In genomic region chr17:45060382-45060823, GRCh38 we compare ENCODE assay signal across 3 cellular contexts.
TF ChIP-seq lines count a peak whose summit lies in the region.

No MANE protein-coding gene starts in this region.

TF ChIP-seq in A549, 52 proteins besides CTCF, POLR2A, EP300 and RAD21:
- no peak for TF ChIP-seq NPAS2 (CRISPR knock-in tag; IDR thresholded peaks at IDR 0.05; ENCODE audit: borderline replicate concordance)
- TF ChIP-seq PHF8 (IDR thresholded peaks at IDR 0.05; ENCODE audit: borderline replicate concordance, low read depth), result no peak; the same call in 1 of the 2 replicates
- TF ChIP-seq ESRRA (IDR thresholded peaks at IDR 0.05; ENCODE audit: borderline replicate concordance, low read length), result no peak
- TF ChIP-seq RARB (CRISPR knock-in tag; IDR thresholded peaks at IDR 0.05), result no peak
- TF ChIP-seq CHD2 (IDR thresholded peaks at IDR 0.05; ENCODE audit: low read length, partially characterized antibody), result no peak
- 0 out of 2 replicates have a peak, but pooled peaks have one; percentile 26 for TF ChIP-seq TFCP2L1 (CRISPR knock-in tag; IDR thresholded peaks at IDR 0.05)
- TF ChIP-seq BCL3 (IDR thresholded peaks at IDR 0.05), result no peak
- 0 out of 2 replicates have a peak, but pooled peaks have one; percentile 54 for TF ChIP-seq HMGXB4 (CRISPR knock-in tag; IDR thresholded peaks at IDR 0.05; ENCODE audit: borderline replicate concordance)
- 0 out of 2 replicates have a peak, but pooled peaks have one; percentile 46 for TF ChIP-seq TP53 (CRISPR knock-in tag; IDR thresholded peaks at IDR 0.05)
- no peak for TF ChIP-seq EHF (CRISPR knock-in tag; IDR thresholded peaks at IDR 0.05)
TF ChIP-seq in A549: peak in this region for 3.

TF ChIP-seq in GM12878, 131 proteins besides CTCF, POLR2A, EP300 and RAD21:
- TF ChIP-seq RB1 (IDR thresholded peaks at IDR 0.05; ENCODE audit: borderline replicate concordance) (peak; percentile 51; the same call in 1 of the 2 replicates), RUNX3 (IDR thresholded peaks at IDR 0.05; ENCODE audit: low read length) (peak; percentile 66), SMARCA5 (IDR thresholded peaks at IDR 0.05) (no peak), MLLT1 (IDR thresholded peaks at IDR 0.05) (peak; percentile 73), ZBTB33 (IDR thresholded peaks at IDR 0.05) (0 out of 2 replicates have a peak, but pooled peaks have one; percentile 21), SP1 (IDR thresholded peaks at IDR 0.05; ENCODE audit: low read depth, low read length) (no peak), CHD1 (IDR thresholded peaks at IDR 0.05; ENCODE audit: low read depth, low read length) (no peak)

TF ChIP-seq in HepG2, 621 proteins besides CTCF, POLR2A, EP300 and RAD21 (continues in another document):
- TF ChIP-seq ADNP (CRISPR knock-in tag; IDR thresholded peaks at IDR 0.05), result no peak
- TF ChIP-seq HDAC6 (IDR thresholded peaks at IDR 0.05; ENCODE audit: low read depth, low read length), result no peak
- TF ChIP-seq ZNF589 (CRISPR knock-in tag; conservative IDR thresholded peaks at IDR 0.05), result no peak
- TF ChIP-seq ARID5B (CRISPR knock-in tag; IDR thresholded peaks at IDR 0.05), result 0 out of 2 replicates have a peak, but pooled peaks have one; percentile 6
- TF ChIP-seq ZNF629 (CRISPR knock-in tag; conservative IDR thresholded peaks at IDR 0.05), result no peak; the same call in 1 of the 2 replicates
- TF ChIP-seq ZNF543 (CRISPR knock-in tag; IDR thresholded peaks at IDR 0.05), result no peak
- no peak for TF ChIP-seq ZNF792 (CRISPR knock-in tag; IDR thresholded peaks at IDR 0.05)
- TF ChIP-seq KDM6A (CRISPR knock-in tag; IDR thresholded peaks at IDR 0.05; ENCODE audit: low read depth), result no peak
- no peak for TF ChIP-seq ZNF207 (IDR thresholded peaks at IDR 0.05; ENCODE audit: borderline replicate concordance)
- no peak for TF ChIP-seq HBP1 (CRISPR knock-in tag; IDR thresholded peaks at IDR 0.05; ENCODE audit: low read depth)
- no peak for TF ChIP-seq BRF2 (CRISPR knock-in tag; IDR thresholded peaks at IDR 0.05)
- no peak for TF ChIP-seq ZBTB4 (CRISPR knock-in tag; IDR thresholded peaks at IDR 0.05; ENCODE audit: borderline replicate concordance)
- TF ChIP-seq THAP7 (CRISPR knock-in tag; IDR thresholded peaks at IDR 0.05), result no peak
- TF ChIP-seq ZSCAN22 (CRISPR knock-in tag; IDR thresholded peaks at IDR 0.05), result no peak; the same call in 1 of the 2 replicates
- TF ChIP-seq HNF4G (IDR thresholded peaks at IDR 0.05; ENCODE audit: borderline replicate concordance, low read depth, low read length), result no peak
- TF ChIP-seq HNF4G (CRISPR knock-in tag; IDR thresholded peaks at IDR 0.05; ENCODE audit: borderline replicate concordance, low read depth), result 0 out of 2 replicates have a peak, but pooled peaks have one; percentile 10
- TF ChIP-seq ZNF839 (CRISPR knock-in tag; IDR thresholded peaks at IDR 0.05; ENCODE audit: borderline replicate concordance), result no peak
- TF ChIP-seq NFE2L1 (CRISPR knock-in tag; IDR thresholded peaks at IDR 0.05; ENCODE audit: borderline replicate concordance), result no peak
- no peak for TF ChIP-seq XRCC5 (optimal IDR thresholded peaks at IDR 0.05; ENCODE audit: low read length)
- no peak for TF ChIP-seq MAFK (conservative IDR thresholded peaks at IDR 0.05 in 1 of 2, IDR thresholded peaks at IDR 0.05 in 1 of 2; ENCODE audit: low read length in 2 of 2)
- TF ChIP-seq ZNF335 (CRISPR knock-in tag; IDR thresholded peaks at IDR 0.05), result no peak
- TF ChIP-seq ZBTB40 (IDR thresholded peaks at IDR 0.05), result no peak
- no peak for TF ChIP-seq ZBTB40 (CRISPR knock-in tag; IDR thresholded peaks at IDR 0.05)
- TF ChIP-seq KMT2B (CRISPR knock-in tag; IDR thresholded peaks at IDR 0.05), result no peak
